Comparison of ENCODE assay signal across 16 cellular contexts in the genomic region with DNA sequence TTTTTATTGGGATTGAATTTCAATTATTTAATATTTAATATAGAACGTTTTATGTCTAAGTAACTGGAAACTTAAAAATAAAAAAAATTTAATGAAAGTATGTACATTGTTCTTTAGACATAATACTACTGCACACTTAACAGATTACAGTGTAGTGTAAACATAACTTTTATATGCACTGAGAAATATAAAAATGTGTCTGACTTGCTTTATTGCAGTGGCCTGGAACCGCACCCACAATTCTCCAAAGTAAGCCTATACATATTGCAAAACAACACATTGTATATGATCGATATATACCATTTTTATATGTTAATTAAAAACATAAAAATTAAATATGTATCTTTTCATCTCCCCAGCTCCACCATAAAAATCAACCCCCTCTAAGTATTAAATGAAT. TPM values are rescaled to one million over a fixed set of nuclear protein-coding genes. Genes with fewer than 3 reads are reported as not detected.
A peak's percentile ranks its signal among the peaks of the same experiment; 100 is the strongest.
DNase-seq lines count a peak whose midpoint lies in the region; ATAC-seq and TF ChIP-seq lines count a peak whose summit lies in the region.
"Had no signal": no experiment of that assay in that cellular context is flagged by ENCODE, and none has a peak within 500 bp of the region (broad histone marks: within the 10 kb centered on the region; RNA-seq: fewer than 3 reads in every experiment).

No MANE protein-coding gene starts in this region.

- H3K4me1 ChIP-seq in BLaER1 treated with 17β-estradiol and CSF1 and Interleukin-3, amounts not matched to agents 10 nM and 100 nM: peaks cover 23 to 48% (median 41%) of the 10 kb centered on the region in 10 experiments
- H3K4me1 ChIP-seq in sigmoid colon: peaks cover 0 to 69% (median 62%) of the 10 kb centered on the region in 4 donors
- peaks cover 69% of the 10 kb centered on the region for H3K4me1 ChIP-seq in lower lobe of right lung

- DNase-seq in SK-N-MC (ENCODE audit: low read depth, low spot score) (no peak), immature natural killer cell (no peak), sigmoid colon (no peak), lower lobe of right lung (no peak), DMS153 (lab: John Stamatoyannopoulos, UW) (no peak), NCI-H526 (lab: John Stamatoyannopoulos, UW) (no peak)
- DNase-seq: activated T-cell treated with anti-CD3 and anti-CD28 coated beads, Interleukin-2, amount 50 U/mL, for 4 hours; effector memory CD4-positive, alpha-beta T cell; left lung; NK-92 treated with Interleukin-12 subunit alpha and Interleukin-12 subunit beta, amount 100 ng/mL, for 24 hours; stimulated activated naive CD4-positive, alpha-beta T cell treated with Interleukin-2 at 50 U/mL for 16 hours had no signal

- H3K9me3 ChIP-seq in BLaER1 treated with 17β-estradiol and CSF1 and Interleukin-3, amounts not matched to agents 10 nM and 100 nM (replicated peaks in 1 of 11): peaks cover 0 to 9% (median 5%) of the 10 kb centered on the region in 11 experiments; a peak in 9 of 22 replicates
- no peaks in the 10 kb centered on the region for H3K9me3 ChIP-seq in SK-N-MC (ENCODE audit: low read depth, low read length)
- no peaks in the 10 kb centered on the region for H3K9me3 ChIP-seq in sigmoid colon
- H3K9me3 ChIP-seq in lower lobe of right lung: no peaks in the 10 kb centered on the region
- H3K9me3 ChIP-seq: left lung had no signal

- peak overlapping the region; percentile 78 to 97 (median 90) for H3K27ac Mint-ChIP-seq in immature natural killer cell

- H3K36me3 Mint-ChIP-seq in immature natural killer cell: peaks cover 8% of the 10 kb centered on the region in 3 donors

- H3K4me3 ChIP-seq in BLaER1 treated with 17β-estradiol and CSF1 and Interleukin-3, amounts not matched to agents 10 nM and 100 nM: no peak overlapping the region
- H3K4me3 ChIP-seq in SK-N-MC (peak overlapping the region; percentile 55), sigmoid colon (peak overlapping the region in 1 of 4 donors; percentile 26), lower lobe of right lung (no peak overlapping the region)
- H3K4me3 ChIP-seq: cardiac muscle cell, left lung had no signal

- no peak overlapping the region for H3K27ac ChIP-seq in BLaER1 treated with 17β-estradiol and CSF1 and Interleukin-3, amounts not matched to agents 10 nM and 100 nM
- peak overlapping the region; percentile 44; the same call in 1 of the 2 replicates for H3K27ac ChIP-seq in SK-N-MC
- H3K27ac ChIP-seq in sigmoid colon: peak overlapping the region; percentile 73 to 87 (median 79)
- H3K27ac ChIP-seq in lower lobe of right lung: no peak overlapping the region

- peaks cover 0 to 21% (median 0%) of the 10 kb centered on the region in 11 experiments; a peak in 6 of 22 replicates for H4K20me1 ChIP-seq in BLaER1 treated with 17β-estradiol and CSF1 and Interleukin-3, amounts not matched to agents 10 nM and 100 nM

- no peak for TF ChIP-seq EP300 in sigmoid colon (IDR thresholded peaks at IDR 0.05)

- no peak for ATAC-seq in lower lobe of right lung
- no peak for ATAC-seq in GM21390 (IDR thresholded peaks at IDR 0.05; ENCODE audit: unreplicated experiment)
- ATAC-seq: HCT116, left lung had no signal

- intact Hi-C loops in sigmoid colon (cut with DNase I) (loop anchor here (5.0 kb wide), 1 partner anchor 43 kb away; a partner anchor contains a TSS), lower lobe of right lung (cut with DNase I) (no loop called here)

- peak overlapping the region; percentile 60 to 86 (median 70) for H3K4me3 Mint-ChIP-seq in immature natural killer cell
- H3K4me3 Mint-ChIP-seq: activated T-cell treated with anti-CD3 and anti-CD28 coated beads, Interleukin-2, amount 50 U/mL, for 4 hours had no signal

- peaks cover 0 to 2% (median 1%) of the 10 kb centered on the region in 3 donors for H3K27me3 Mint-ChIP-seq in immature natural killer cell (ENCODE audit: low read depth in 3 of 3)
- H3K27me3 Mint-ChIP-seq: naive thymus-derived CD4-positive, alpha-beta T cell had no signal

- TF ChIP-seq CTCF in sigmoid colon (IDR thresholded peaks at IDR 0.05) (no peak), lower lobe of right lung (IDR thresholded peaks at IDR 0.05) (no peak)

- H3K9me3 Mint-ChIP-seq in immature natural killer cell: no peaks in the 10 kb centered on the region
- H3K9me3 Mint-ChIP-seq: activated T-cell treated with anti-CD3 and anti-CD28 coated beads, Interleukin-2, amount 50 U/mL, for 4 hours had no signal

- H3K9ac ChIP-seq in BLaER1 treated with 17β-estradiol and CSF1 and Interleukin-3, amounts not matched to agents 10 nM and 100 nM: peak overlapping the region in 1 of 11 experiments; percentile 21; a peak in 1 of 22 replicates
- H3K9ac ChIP-seq in SK-N-MC (ENCODE audit: insufficient read length): no peak overlapping the region

- no peaks in the 10 kb centered on the region for H3K27me3 ChIP-seq in BLaER1 treated with 17β-estradiol and CSF1 and Interleukin-3, amounts not matched to agents 10 nM and 100 nM
- H3K27me3 ChIP-seq in sigmoid colon: no peaks in the 10 kb centered on the region
- no peaks in the 10 kb centered on the region for H3K27me3 ChIP-seq in lower lobe of right lung (ENCODE audit: low read depth)
- H3K27me3 ChIP-seq: cardiac muscle cell, left lung had no signal

- peaks cover 84 to 98% of the 10 kb centered on the region in 2 donors for H3K4me1 Mint-ChIP-seq in immature natural killer cell

- no peak for TF ChIP-seq POLR2A in sigmoid colon (IDR thresholded peaks at IDR 0.05)

- H3K36me3 ChIP-seq in BLaER1 treated with 17β-estradiol and CSF1 and Interleukin-3, amounts not matched to agents 10 nM and 100 nM: peaks cover 0 to 6% (median 0%) of the 10 kb centered on the region in 11 experiments; a peak in 1 of 22 replicates
- H3K36me3 ChIP-seq in SK-N-MC (ENCODE audit: insufficient read depth, low read length) (no peaks in the 10 kb centered on the region), sigmoid colon (no peaks in the 10 kb centered on the region), lower lobe of right lung (no peaks in the 10 kb centered on the region)
- H3K36me3 ChIP-seq: cardiac muscle cell, left lung had no signal

- peak overlapping the region; percentile 47 to 78 (median 67); a peak in 21 of 22 replicates for H3K4me2 ChIP-seq in BLaER1 treated with 17β-estradiol and CSF1 and Interleukin-3, amounts not matched to agents 10 nM and 100 nM

- 20 to 63% methylated on average over 3 of the region's 3 CpGs for WGBS in sigmoid colon, 2 donors

RNA-seq across cellular contexts. Expression of a gene that starts 42.8 kb away (rescaled TPM):
- polyA plus RNA-seq in immature natural killer cell (10 to 100 TPM; 22.5 to 68.8 (median 49.3) TPM), sigmoid colon (1 to 10 TPM; 2.3 to 6.5 (median 3.0) TPM)
- total RNA-seq in sigmoid colon (10 to 100 TPM; 13.3 to 18.3 (median 15.7) TPM), lower lobe of right lung (20.2 TPM)

Comparison
In these comparisons a context has a peak if more than half of its experiments do, and no peak if none do; other contexts are left out.
1. H3K27ac ChIP-seq: peak in SK-N-MC (single experiment) and sigmoid colon (4 of 4); none in BLaER1 treated with 17β-estradiol and CSF1 and Interleukin-3, amounts not matched to agents 10 nM and 100 nM (0 of 11) and lower lobe of right lung (single experiment).